Comparison of ENCODE assay signal across 22 cellular contexts in the genomic region with DNA sequence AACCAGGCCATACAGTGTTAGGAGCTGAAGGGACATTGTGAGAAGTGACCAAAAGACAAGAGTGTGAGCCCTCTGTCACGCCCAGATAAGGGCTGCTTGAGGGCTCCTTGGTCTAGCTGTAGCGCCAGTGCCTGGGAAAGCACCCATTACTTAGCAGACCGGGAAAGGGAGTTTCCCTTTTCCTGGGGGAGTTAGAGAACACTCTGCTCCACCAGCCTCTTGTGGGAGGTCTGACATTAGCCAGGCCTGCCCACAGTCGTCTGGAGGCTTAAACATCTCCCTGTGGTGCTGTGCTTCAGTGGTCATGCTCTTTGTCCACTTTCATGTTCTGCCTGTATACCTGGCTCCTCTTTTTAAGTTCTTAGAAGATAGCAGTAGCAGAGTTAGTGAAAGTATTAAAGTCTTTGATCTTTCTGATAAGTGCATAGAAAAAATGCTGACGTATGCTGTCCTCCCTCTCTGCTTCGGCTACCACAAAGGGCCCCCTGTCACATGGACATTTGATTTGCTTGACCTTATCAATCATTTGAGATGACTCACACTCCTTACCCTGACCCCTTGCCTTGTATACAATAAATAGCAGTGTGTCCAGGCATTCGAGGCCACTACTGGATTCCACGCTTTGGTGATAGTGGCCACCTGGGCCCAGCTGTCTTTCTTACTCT.
DNase-seq lines count a peak whose midpoint lies in the region; ATAC-seq and TF ChIP-seq lines count a peak whose summit lies in the region.
"Had no signal": no experiment of that assay in that cellular context is flagged by ENCODE, and none has a peak within 500 bp of the region (broad histone marks: within the 10 kb centered on the region; RNA-seq: fewer than 3 reads in every experiment).

No MANE protein-coding gene starts in this region.

- H3K27ac ChIP-seq in hepatocyte = peak overlapping the region; percentile 19
- H3K27ac ChIP-seq: esophagus squamous epithelium, HL-60, neutrophil, PC-9, SJSA1 had no signal

- peaks cover 6% of the 10 kb centered on the region for H3K9me3 Mint-ChIP-seq in progenitor cell of endocrine pancreas (ENCODE audit: low read depth)
- H3K9me3 Mint-ChIP-seq: activated naive CD4-positive, alpha-beta T cell treated with anti-CD3 and anti-CD28 coated beads, Interleukin-2, amount 50 U/mL, for 72 hours had no signal

- peaks cover 4% of the 10 kb centered on the region for H3K4me1 Mint-ChIP-seq in progenitor cell of endocrine pancreas (ENCODE audit: low read depth)

- no peak for TF ChIP-seq CTCF in hepatocyte (IDR thresholded peaks at IDR 0.05; ENCODE audit: poor library complexity)
- no peak for TF ChIP-seq CTCF in progenitor cell of endocrine pancreas (IDR thresholded peaks at IDR 0.05; ENCODE audit: unreplicated experiment)
- no peak for TF ChIP-seq CTCF in BE2C (IDR thresholded peaks at IDR 0.05; ENCODE audit: low read depth, low read length)

- H4K20me1 ChIP-seq in hepatocyte (ENCODE audit: insufficient read depth, poor library complexity, severe bottlenecking) = no peaks in the 10 kb centered on the region

- H3K9me2 ChIP-seq in hepatocyte (replicated peaks; ENCODE audit: insufficient read depth) = no peaks in the 10 kb centered on the region

- no peaks in the 10 kb centered on the region for H3K36me3 ChIP-seq in hepatocyte (replicated peaks; ENCODE audit: insufficient read depth, low read depth)
- no peaks in the 10 kb centered on the region for H3K36me3 ChIP-seq in BE2C
- H3K36me3 ChIP-seq: esophagus squamous epithelium, neutrophil, SJSA1 had no signal

- no peaks in the 10 kb centered on the region for H3K27me3 ChIP-seq in hepatocyte
- H3K27me3 ChIP-seq in BE2C = 0 out of 2 replicates have a peak, but pooled peaks cover 3% of the 10 kb centered on the region
- H3K27me3 ChIP-seq: esophagus squamous epithelium, SJSA1 had no signal

- ATAC-seq in GM18868 (IDR thresholded peaks at IDR 0.05; ENCODE audit: unreplicated experiment) = no peak
- ATAC-seq: activated naive CD4-positive, alpha-beta T cell treated with anti-CD3 and anti-CD28 coated beads, Interleukin-2, amount 50 U/mL, for 72 hours; left lobe of liver had no signal

- 43% methylated on average over 8 of the region's 8 CpGs for WGBS in hepatocyte (ENCODE audit: low lambda C conversion rate, missing lambda C conversion rate)

- no peaks in the 10 kb centered on the region for H3K79me2 ChIP-seq in hepatocyte

- peaks cover 11% of the 10 kb centered on the region for H3K27me3 Mint-ChIP-seq in progenitor cell of endocrine pancreas

- no peak overlapping the region for H3K4me2 ChIP-seq in hepatocyte
- H3K4me2 ChIP-seq: PC-9 had no signal

- H2AFZ ChIP-seq in hepatocyte = no peak overlapping the region
- H2AFZ ChIP-seq: PC-9 had no signal

- H3K4me1 ChIP-seq in hepatocyte (ENCODE audit: insufficient read depth) (peaks cover 2% of the 10 kb centered on the region), BE2C (no peaks in the 10 kb centered on the region)
- H3K4me1 ChIP-seq: esophagus squamous epithelium had no signal

- H3K4me3 Mint-ChIP-seq in progenitor cell of endocrine pancreas (ENCODE audit: low read depth) = no peak overlapping the region
- H3K4me3 Mint-ChIP-seq: CD4-positive, CD25-positive, alpha-beta regulatory T cell had no signal

- no peak overlapping the region for H3K4me3 ChIP-seq in hepatocyte
- H3K4me3 ChIP-seq in BE2C (ENCODE audit: low read depth, low read length) = no peak overlapping the region
- H3K4me3 ChIP-seq: esophagus squamous epithelium, PC-9, SJSA1 had no signal

- H3K36me3 Mint-ChIP-seq in progenitor cell of endocrine pancreas (ENCODE audit: insufficient read depth) = no peaks in the 10 kb centered on the region
- H3K36me3 Mint-ChIP-seq: activated naive CD4-positive, alpha-beta T cell treated with anti-CD3 and anti-CD28 coated beads, Interleukin-2, amount 50 U/mL, for 72 hours; CD4-positive, CD25-positive, alpha-beta regulatory T cell; IgD-negative memory B cell had no signal

- H3K27ac Mint-ChIP-seq in progenitor cell of endocrine pancreas = peak overlapping the region; percentile 18
- H3K27ac Mint-ChIP-seq: activated naive CD4-positive, alpha-beta T cell treated with anti-CD3 and anti-CD28 coated beads, Interleukin-2, amount 50 U/mL, for 72 hours; CD4-positive, CD25-positive, alpha-beta regulatory T cell; IgD-negative memory B cell had no signal

- DNase-seq in COLO829 (ENCODE audit: low spot score) (peak; percentile 40), OCI-M1 (lab: John Stamatoyannopoulos, UW) (peak; percentile 93), hepatocyte (ENCODE audit: low spot score) (peak; percentile 72), progenitor cell of endocrine pancreas (ENCODE audit: low spot score, unreplicated experiment) (no peak), BE2C (no peak), NCI-H1694 (lab: John Stamatoyannopoulos, UW) (no peak)
- no peak for DNase-seq in stimulated activated CD4-positive, alpha-beta T cell treated with anti-CD3 and anti-CD28 coated beads, Interleukin-1b, Interleukin-23, amount 100 ng/mL, for 48 hours
- DNase-seq: activated CD4-positive, CD25-positive, alpha-beta regulatory T cell; CD4-positive, CD25-positive, alpha-beta regulatory T cell; DMS53; effector CD8-positive, alpha-beta T cell; esophagus squamous epithelium; NCI-H774; PC-9; stimulated activated CD4-positive, alpha-beta T cell treated with anti-CD3 and anti-CD28 coated beads, Interleukin-15, amount 100 ng/mL, for 24 hours had no signal

- H3K9me3 ChIP-seq in hepatocyte (ENCODE audit: low read depth) (no peaks in the 10 kb centered on the region), BE2C (no peaks in the 10 kb centered on the region)
- H3K9me3 ChIP-seq: esophagus squamous epithelium, neutrophil, SJSA1 had no signal

Comparison
In these comparisons a context has a peak if more than half of its experiments do, and no peak if none do; other contexts are left out.
1. DNase-seq: peak in COLO829 (single experiment), OCI-M1 (single experiment) and hepatocyte (single experiment); none in progenitor cell of endocrine pancreas (single experiment), BE2C (single experiment), NCI-H1694 (single experiment) and stimulated activated CD4-positive, alpha-beta T cell treated with anti-CD3 and anti-CD28 coated beads, Interleukin-1b, Interleukin-23, amount 100 ng/mL, for 48 hours (single experiment).